Comparison of ENCODE assay signal across 2 cellular contexts in the genomic region with DNA sequence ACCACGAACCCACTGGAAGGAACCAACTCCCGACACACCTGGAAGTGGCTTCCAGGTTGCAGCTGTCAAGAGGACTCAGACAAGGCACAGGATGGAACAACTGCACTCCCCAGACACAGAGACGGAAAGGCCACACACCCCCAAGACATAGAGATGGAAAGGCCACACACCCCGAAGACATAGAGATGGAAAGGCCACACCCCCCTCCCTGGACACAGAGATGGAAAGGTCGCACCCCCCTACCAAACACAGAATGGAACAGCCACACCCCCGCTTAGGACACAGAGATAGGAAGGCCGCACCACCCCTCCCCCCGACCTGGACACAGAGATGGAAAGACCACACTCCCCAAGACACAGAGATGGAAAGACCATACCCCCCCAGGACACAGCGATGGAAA.
TF ChIP-seq lines count a peak whose summit lies in the region.

No MANE protein-coding gene starts in this region.

TF ChIP-seq in HEK293, 187 proteins besides CTCF, POLR2A, EP300 and RAD21:
- TF ChIP-seq ZBTB7A (tag by site-specific recombination; IDR thresholded peaks at IDR 0.05; ENCODE audit: low read depth) (0 out of 2 replicates have a peak, but pooled peaks have one; percentile 16), ZNF341 (tag by site-specific recombination; IDR thresholded peaks at IDR 0.05; ENCODE audit: low read depth) (peak; percentile 78), KLF9 (tag by site-specific recombination; IDR thresholded peaks at IDR 0.05; ENCODE audit: low read depth) (peak; percentile 15; the same call in 1 of the 2 replicates), MZF1 (tag by site-specific recombination; IDR thresholded peaks at IDR 0.05; ENCODE audit: borderline replicate concordance) (no peak), GLI4 (tag by site-specific recombination; IDR thresholded peaks at IDR 0.05) (no peak)
- TF ChIP-seq, protein P1, sequence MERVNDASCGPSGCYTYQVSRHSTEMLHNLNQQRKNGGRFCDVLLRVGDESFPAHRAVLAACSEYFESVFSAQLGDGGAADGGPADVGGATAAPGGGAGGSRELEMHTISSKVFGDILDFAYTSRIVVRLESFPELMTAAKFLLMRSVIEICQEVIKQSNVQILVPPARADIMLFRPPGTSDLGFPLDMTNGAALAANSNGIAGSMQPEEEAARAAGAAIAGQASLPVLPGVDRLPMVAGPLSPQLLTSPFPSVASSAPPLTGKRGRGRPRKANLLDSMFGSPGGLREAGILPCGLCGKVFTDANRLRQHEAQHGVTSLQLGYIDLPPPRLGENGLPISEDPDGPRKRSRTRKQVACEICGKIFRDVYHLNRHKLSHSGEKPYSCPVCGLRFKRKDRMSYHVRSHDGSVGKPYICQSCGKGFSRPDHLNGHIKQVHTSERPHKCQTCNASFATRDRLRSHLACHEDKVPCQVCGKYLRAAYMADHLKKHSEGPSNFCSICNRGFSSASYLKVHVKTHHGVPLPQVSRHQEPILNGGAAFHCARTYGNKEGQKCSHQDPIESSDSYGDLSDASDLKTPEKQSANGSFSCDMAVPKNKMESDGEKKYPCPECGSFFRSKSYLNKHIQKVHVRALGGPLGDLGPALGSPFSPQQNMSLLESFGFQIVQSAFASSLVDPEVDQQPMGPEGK (tag by site-specific recombination; IDR thresholded peaks at IDR 0.05), result 0 out of 2 replicates have a peak, but pooled peaks have one; percentile 26
- TF ChIP-seq, protein P2, sequence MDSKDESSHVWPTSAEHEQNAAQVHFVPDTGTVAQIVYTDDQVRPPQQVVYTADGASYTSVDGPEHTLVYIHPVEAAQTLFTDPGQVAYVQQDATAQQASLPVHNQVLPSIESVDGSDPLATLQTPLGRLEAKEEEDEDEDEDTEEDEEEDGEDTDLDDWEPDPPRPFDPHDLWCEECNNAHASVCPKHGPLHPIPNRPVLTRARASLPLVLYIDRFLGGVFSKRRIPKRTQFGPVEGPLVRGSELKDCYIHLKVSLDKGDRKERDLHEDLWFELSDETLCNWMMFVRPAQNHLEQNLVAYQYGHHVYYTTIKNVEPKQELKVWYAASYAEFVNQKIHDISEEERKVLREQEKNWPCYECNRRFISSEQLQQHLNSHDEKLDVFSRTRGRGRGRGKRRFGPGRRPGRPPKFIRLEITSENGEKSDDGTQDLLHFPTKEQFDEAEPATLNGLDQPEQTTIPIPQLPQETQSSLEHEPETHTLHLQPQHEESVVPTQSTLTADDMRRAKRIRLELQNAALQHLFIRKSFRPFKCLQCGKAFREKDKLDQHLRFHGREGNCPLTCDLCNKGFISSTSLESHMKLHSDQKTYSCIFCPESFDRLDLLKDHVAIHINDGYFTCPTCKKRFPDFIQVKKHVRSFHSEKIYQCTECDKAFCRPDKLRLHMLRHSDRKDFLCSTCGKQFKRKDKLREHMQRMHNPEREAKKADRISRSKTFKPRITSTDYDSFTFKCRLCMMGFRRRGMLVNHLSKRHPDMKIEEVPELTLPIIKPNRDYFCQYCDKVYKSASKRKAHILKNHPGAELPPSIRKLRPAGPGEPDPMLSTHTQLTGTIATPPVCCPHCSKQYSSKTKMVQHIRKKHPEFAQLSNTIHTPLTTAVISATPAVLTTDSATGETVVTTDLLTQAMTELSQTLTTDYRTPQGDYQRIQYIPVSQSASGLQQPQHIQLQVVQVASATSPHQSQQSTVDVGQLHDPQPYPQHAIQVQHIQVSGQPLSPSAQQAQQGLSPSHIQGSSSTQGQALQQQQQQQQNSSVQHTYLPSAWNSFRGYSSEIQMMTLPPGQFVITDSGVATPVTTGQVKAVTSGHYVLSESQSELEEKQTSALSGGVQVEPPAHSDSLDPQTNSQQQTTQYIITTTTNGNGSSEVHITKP (tag by site-specific recombination; IDR thresholded peaks at IDR 0.05), result peak; percentile 94
- TF ChIP-seq, protein P3, sequence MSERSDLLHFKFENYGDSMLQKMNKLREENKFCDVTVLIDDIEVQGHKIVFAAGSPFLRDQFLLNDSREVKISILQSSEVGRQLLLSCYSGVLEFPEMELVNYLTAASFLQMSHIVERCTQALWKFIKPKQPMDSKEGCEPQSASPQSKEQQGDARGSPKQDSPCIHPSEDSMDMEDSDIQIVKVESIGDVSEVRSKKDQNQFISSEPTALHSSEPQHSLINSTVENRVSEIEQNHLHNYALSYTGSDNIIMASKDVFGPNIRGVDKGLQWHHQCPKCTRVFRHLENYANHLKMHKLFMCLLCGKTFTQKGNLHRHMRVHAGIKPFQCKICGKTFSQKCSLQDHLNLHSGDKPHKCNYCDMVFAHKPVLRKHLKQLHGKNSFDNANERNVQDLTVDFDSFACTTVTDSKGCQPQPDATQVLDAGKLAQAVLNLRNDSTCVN (tag by site-specific recombination; optimal IDR thresholded peaks at IDR 0.05), result peak; percentile 14

TF ChIP-seq in H1, 55 proteins besides CTCF, POLR2A, EP300 and RAD21:
- TF ChIP-seq, protein P4, sequence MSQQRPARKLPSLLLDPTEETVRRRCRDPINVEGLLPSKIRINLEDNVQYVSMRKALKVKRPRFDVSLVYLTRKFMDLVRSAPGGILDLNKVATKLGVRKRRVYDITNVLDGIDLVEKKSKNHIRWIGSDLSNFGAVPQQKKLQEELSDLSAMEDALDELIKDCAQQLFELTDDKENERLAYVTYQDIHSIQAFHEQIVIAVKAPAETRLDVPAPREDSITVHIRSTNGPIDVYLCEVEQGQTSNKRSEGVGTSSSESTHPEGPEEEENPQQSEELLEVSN (IDR thresholded peaks at IDR 0.05), result no peak
- no peak for TF ChIP-seq KDM5A (IDR thresholded peaks at IDR 0.05; ENCODE audit: low read length)
- peak; percentile 30; the same call in 1 of the 2 replicates for TF ChIP-seq JUND (IDR thresholded peaks at IDR 0.05; ENCODE audit: low read length)
- TF ChIP-seq RBBP5 (IDR thresholded peaks at IDR 0.05; ENCODE audit: borderline replicate concordance, low read depth, low read length), result no peak
- TF ChIP-seq, protein P5, sequence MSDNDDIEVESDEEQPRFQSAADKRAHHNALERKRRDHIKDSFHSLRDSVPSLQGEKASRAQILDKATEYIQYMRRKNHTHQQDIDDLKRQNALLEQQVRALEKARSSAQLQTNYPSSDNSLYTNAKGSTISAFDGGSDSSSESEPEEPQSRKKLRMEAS (IDR thresholded peaks at IDR 0.05), result no peak
- no peak for TF ChIP-seq NANOG (IDR thresholded peaks at IDR 0.05; ENCODE audit: insufficient read depth, low read depth, low read length, poor library complexity, severe bottlenecking)
